ENCODE assay signal across 16 cellular contexts in genomic region chrX:115367455-115367854, GRCh38.
A peak's percentile ranks its signal among the peaks of the same experiment; 100 is the strongest.
DNase-seq lines count a peak whose midpoint lies in the region; ATAC-seq, FAIRE-seq and TF ChIP-seq lines count a peak whose summit lies in the region.
"Had no signal": no experiment of that assay in that cellular context is flagged by ENCODE, and none has a peak within 500 bp of the region (broad histone marks: within the 10 kb centered on the region; RNA-seq: fewer than 3 reads in every experiment).

No MANE protein-coding gene starts in this region.

- no peak overlapping the region for H2AK5ac ChIP-seq in mesenchymal stem cell (ENCODE audit: low read length, severe bottlenecking)

- peak overlapping the region; percentile 37 for H4K8ac ChIP-seq in mesenchymal stem cell (ENCODE audit: low read length)

- no peak overlapping the region for H3K9ac ChIP-seq in mesenchymal stem cell (ENCODE audit: low read length)

- H3K27me3 ChIP-seq in ACC112 (ENCODE audit: insufficient read depth, low read length), result no peaks in the 10 kb centered on the region
- peaks cover 0 to 34% of the 10 kb centered on the region in 2 experiments for H3K27me3 ChIP-seq in mesenchymal stem cell (ENCODE audit: control insufficient read depth in 1 of 2, insufficient read depth in 1 of 2, low read length in 2 of 2)
- H3K27me3 ChIP-seq: suprapubic skin had no signal

- H2BK15ac ChIP-seq in mesenchymal stem cell (ENCODE audit: low read depth, poor library complexity, severe bottlenecking), result peak overlapping the region; percentile 28

- ATAC-seq in HG02763 (IDR thresholded peaks at IDR 0.05; ENCODE audit: unreplicated experiment) (no peak), HG02840 (IDR thresholded peaks at IDR 0.05; ENCODE audit: low FRiP score, unreplicated experiment) (no peak), GM19452 (IDR thresholded peaks at IDR 0.05; ENCODE audit: unreplicated experiment) (no peak)

- no peaks in the 10 kb centered on the region for H3K9me3 ChIP-seq in mesenchymal stem cell (ENCODE audit: control insufficient read depth, low read length)
- H3K9me3 ChIP-seq: suprapubic skin had no signal

- DNase-seq in RCC 7860 (ENCODE audit: low spot score) (peak; percentile 46), choroid plexus epithelial cell (ENCODE audit: low read depth) (peak; percentile 53), mesenchymal stem cell (peak; percentile 80)
- DNase-seq in activated naive CD4-positive, alpha-beta T cell (lab: John Stamatoyannopoulos, UW), result no peak
- DNase-seq: ACHN; activated CD4-positive, alpha-beta T cell treated with anti-CD3 and anti-CD28 coated beads for 1 hour; DMS153; MM.1S; NCI-H524; SIG-M5 had no signal

- H3K4me1 ChIP-seq in ACC112 (ENCODE audit: control insufficient read depth, insufficient read depth, low read length, unreplicated experiment) (peaks cover 5% of the 10 kb centered on the region), mesenchymal stem cell (ENCODE audit: control insufficient read depth, insufficient read depth, low read depth, low read length) (peaks cover 4% of the 10 kb centered on the region)

- no peak for TF ChIP-seq CTCF in choroid plexus epithelial cell (conservative IDR thresholded peaks at IDR 0.05; ENCODE audit: low read depth, low read length)

- peak overlapping the region in 1 of 2 experiments; percentile 63 for H2BK12ac ChIP-seq in mesenchymal stem cell (ENCODE audit: low read length in 2 of 2)

- H3K4me3 ChIP-seq in ACC112 (ENCODE audit: low read depth, low read length) (no peak overlapping the region), choroid plexus epithelial cell (ENCODE audit: low read depth, low read length) (no peak overlapping the region), mesenchymal stem cell (ENCODE audit: insufficient read depth in 1 of 2, low read depth in 1 of 2, low read length in 2 of 2) (no peak overlapping the region)
- H3K4me3 ChIP-seq: suprapubic skin had no signal

- H3K36me3 ChIP-seq in ACC112 (ENCODE audit: insufficient read depth, low read length), result no peaks in the 10 kb centered on the region
- H3K36me3 ChIP-seq in mesenchymal stem cell (ENCODE audit: control insufficient read depth in 1 of 2, insufficient read depth in 2 of 2, low read depth in 1 of 2, low read length in 2 of 2), result no peaks in the 10 kb centered on the region
- H3K36me3 ChIP-seq: suprapubic skin had no signal

- peak overlapping the region; percentile 21 to 66 for H3K18ac ChIP-seq in mesenchymal stem cell (ENCODE audit: low read depth in 1 of 2, low read length in 2 of 2)

- H3K4me2 ChIP-seq in mesenchymal stem cell (ENCODE audit: low read length, poor library complexity, severe bottlenecking), result no peak overlapping the region

- peak; percentile 5 for FAIRE-seq in RCC 7860 (lab: Jason Lieb, UNC)
- FAIRE-seq: colon had no signal

- no peak overlapping the region for H3K23ac ChIP-seq in mesenchymal stem cell (ENCODE audit: low read length in 2 of 2)

- no peak overlapping the region for H2BK5ac ChIP-seq in mesenchymal stem cell (ENCODE audit: low read depth, low read length, poor library complexity, severe bottlenecking)

- H2AFZ ChIP-seq in ACC112 (ENCODE audit: low read length, unreplicated experiment) (peak overlapping the region; percentile 25), mesenchymal stem cell (ENCODE audit: low read depth, low read length) (no peak overlapping the region)

- 45% methylated on average over 6 of the region's 6 CpGs for WGBS in mesenchymal stem cell

- H4K91ac ChIP-seq in mesenchymal stem cell (ENCODE audit: low read length), result no peak overlapping the region

- H3K14ac ChIP-seq in mesenchymal stem cell (ENCODE audit: low read length in 2 of 2), result no peak overlapping the region

- H2BK120ac ChIP-seq in mesenchymal stem cell (ENCODE audit: low read depth, low read length), result no peak overlapping the region

- H3K79me1 ChIP-seq in mesenchymal stem cell (replicated peaks; ENCODE audit: low read length, poor library complexity, severe bottlenecking), result no peaks in the 10 kb centered on the region

- no peaks in the 10 kb centered on the region for H3K79me2 ChIP-seq in ACC112 (ENCODE audit: control insufficient read depth, insufficient read depth, low read length, unreplicated experiment)

- peak overlapping the region in 1 of 2 experiments; percentile 41 for H3K4ac ChIP-seq in mesenchymal stem cell (ENCODE audit: low read depth in 1 of 2, low read length in 2 of 2)

- H3K27ac ChIP-seq in ACC112 (ENCODE audit: low read depth, low read length) (no peak overlapping the region), mesenchymal stem cell (ENCODE audit: low read length, poor library complexity, severe bottlenecking) (peak overlapping the region; percentile 85)
- H3K27ac ChIP-seq: suprapubic skin had no signal

Comparison
In these comparisons a context has a peak if more than half of its experiments do, and no peak if none do; other contexts are left out.
1. DNase-seq: peak in RCC 7860 (single experiment), choroid plexus epithelial cell (single experiment) and mesenchymal stem cell (single experiment); none in activated naive CD4-positive, alpha-beta T cell (0 of 4).